9 cellular contexts compared by ENCODE assay signal in the genomic region with DNA sequence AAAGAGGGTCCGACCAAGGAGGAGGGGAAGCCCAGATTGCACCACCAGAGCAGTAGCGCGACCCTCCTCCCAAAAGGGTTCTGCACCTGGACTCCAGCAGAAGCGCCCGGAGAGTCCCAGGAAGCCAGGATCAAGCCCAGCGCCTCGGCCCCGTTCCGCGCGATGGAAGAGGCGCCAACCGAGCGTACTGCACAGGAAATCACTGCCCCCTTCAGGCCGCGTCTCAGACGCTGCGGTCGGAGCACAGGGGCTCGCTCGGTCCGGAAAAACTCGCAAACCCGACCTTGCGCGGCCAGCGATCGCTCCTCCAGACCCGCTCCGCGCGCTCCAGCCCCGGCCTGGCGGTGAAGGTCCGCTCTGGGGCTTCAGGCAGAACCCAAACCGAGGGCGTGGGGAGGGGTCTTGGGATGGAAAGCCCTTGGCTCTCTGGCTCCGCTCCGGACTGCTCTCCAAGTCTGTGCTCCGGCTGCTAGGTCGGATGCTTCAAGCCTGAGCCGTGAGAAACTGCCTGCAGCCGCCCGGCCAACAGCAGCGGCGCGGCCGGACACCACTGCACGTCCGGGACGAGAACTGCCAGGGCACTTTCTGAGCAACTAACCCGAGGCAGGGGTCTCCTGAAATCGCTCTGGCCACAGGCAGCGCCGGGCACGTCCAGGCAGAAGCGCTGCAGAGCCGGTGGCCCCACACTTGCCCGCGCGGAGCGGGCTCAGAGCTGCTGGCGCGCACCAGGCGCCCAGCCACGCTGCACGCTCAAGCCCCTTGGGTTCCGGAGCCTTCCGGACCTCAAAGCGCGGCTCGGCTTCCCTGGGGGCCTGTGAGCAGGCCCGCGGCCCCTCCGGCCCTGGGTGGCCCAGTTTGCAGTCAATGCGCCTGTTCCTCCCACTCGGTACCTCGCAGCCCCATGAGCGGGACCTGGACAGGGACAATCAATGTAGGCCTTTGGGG. TPM values are rescaled to one million over a fixed set of nuclear protein-coding genes. Genes with fewer than 3 reads are reported as not detected.
DNase-seq lines count a peak whose midpoint lies in the region; FAIRE-seq and TF ChIP-seq lines count a peak whose summit lies in the region.
"Had no signal": no experiment of that assay in that cellular context is flagged by ENCODE, and none has a peak within 500 bp of the region (broad histone marks: within the 10 kb centered on the region; RNA-seq: fewer than 3 reads in every experiment).

No MANE protein-coding gene starts in this region.

- TF ChIP-seq CTCF in AG09319 (IDR thresholded peaks at IDR 0.05; ENCODE audit: low read depth, low read length) (peak; percentile 56), type B pancreatic cell (conservative IDR thresholded peaks at IDR 0.05) (peak; percentile 83)

- H3K27me3 Mint-ChIP-seq in type B pancreatic cell, result peaks cover 80% of the 10 kb centered on the region

- no peak overlapping the region for H3K4me2 ChIP-seq in Karpas-422 (ENCODE audit: low read depth, low read length, poor library complexity, severe bottlenecking)
- H3K4me2 ChIP-seq: KMS-11 had no signal

- H3K27ac ChIP-seq in caudate nucleus (ENCODE audit: low read depth, low read length) (no peak overlapping the region), Karpas-422 (ENCODE audit: low read length) (no peak overlapping the region)
- H3K27ac ChIP-seq: KMS-11 had no signal

- no peaks in the 10 kb centered on the region for H3K36me3 ChIP-seq in Karpas-422 (ENCODE audit: insufficient read depth, low read length)

- no peaks in the 10 kb centered on the region for H3K4me1 ChIP-seq in Karpas-422 (ENCODE audit: low read length)

- H3K9ac ChIP-seq in Karpas-422 (ENCODE audit: low read length), result no peak overlapping the region
- H3K9ac ChIP-seq: KMS-11 had no signal

- peaks cover 10% of the 10 kb centered on the region for H3K4me1 Mint-ChIP-seq in type B pancreatic cell (ENCODE audit: unreplicated experiment)

- H3K27me3 ChIP-seq in Karpas-422 (ENCODE audit: low read length), result no peaks in the 10 kb centered on the region

- FAIRE-seq in GM12891 (lab: Jason Lieb, UNC), result peak; percentile 80

- H3K9me3 Mint-ChIP-seq in type B pancreatic cell, result no peaks in the 10 kb centered on the region

- no peaks in the 10 kb centered on the region for H4K20me1 ChIP-seq in Karpas-422 (ENCODE audit: insufficient read depth, low read depth, low read length)

- H3K27ac Mint-ChIP-seq in type B pancreatic cell, result no peak overlapping the region

- TF ChIP-seq POLR2A in GM12891 (IDR thresholded peaks at IDR 0.05; ENCODE audit: low read depth, low read length), result no peak

- H3K4me3 Mint-ChIP-seq in type B pancreatic cell, result peak overlapping the region; percentile 84

- H2AFZ ChIP-seq in Karpas-422 (ENCODE audit: low read length), result no peak overlapping the region

- no peaks in the 10 kb centered on the region for H3K79me2 ChIP-seq in Karpas-422 (ENCODE audit: low read length)

- no peaks in the 10 kb centered on the region for H3K9me3 ChIP-seq in Karpas-422 (ENCODE audit: low read length)

- H3K9me2 ChIP-seq in Karpas-422 (replicated peaks; ENCODE audit: insufficient read depth, low read length), result no peaks in the 10 kb centered on the region

- H3K4me3 ChIP-seq in Karpas-422 (ENCODE audit: low read length), result no peak overlapping the region

- H3K36me3 Mint-ChIP-seq in type B pancreatic cell, result no peaks in the 10 kb centered on the region

- DNase-seq in AG09319 (ENCODE audit: extremely low read depth, low read depth) (peak; percentile 4), GM12891 (ENCODE audit: insufficient read length, low spot score) (peak; percentile 65), NCI-H345 (lab: John Stamatoyannopoulos, UW) (peak; percentile 87), caudate nucleus (lab: John Stamatoyannopoulos, UW) (peak in 39 of 61 donors; percentile 2 to 82 (median 25)), kidney glomerular epithelial cell (lab: John Stamatoyannopoulos, UW) (peak; percentile 38), type B pancreatic cell (ENCODE audit: extremely low spot score, unreplicated experiment) (peak; percentile 82), Karpas-422 (no peak)
- no peak for DNase-seq in NK-92 treated with Interleukin-12 subunit alpha and Interleukin-12 subunit beta, amount 100 ng/mL, for 24 hours (lab: John Stamatoyannopoulos, UW)

TF ChIP-seq in GM12891, 5 proteins besides CTCF, POLR2A, EP300 and RAD21:
- no peak for TF ChIP-seq POLR2AphosphoS5 (IDR thresholded peaks at IDR 0.05; ENCODE audit: low read depth, low read length)
- no peak for TF ChIP-seq SPI1 (IDR thresholded peaks at IDR 0.05; ENCODE audit: low read depth, low read length)
- TF ChIP-seq TAF1 (IDR thresholded peaks at IDR 0.05; ENCODE audit: low read depth, low read length), result no peak
- no peak for TF ChIP-seq PAX5 (IDR thresholded peaks at IDR 0.05; ENCODE audit: insufficient read depth, low read length, severe bottlenecking)
- TF ChIP-seq POU2F2 (IDR thresholded peaks at IDR 0.05; ENCODE audit: low read depth, low read length), result no peak
TF ChIP-seq in GM12891: peak in this region for 0.

RNA-seq across cellular contexts. Expression of a gene that starts 1.3 kb away (rescaled TPM):
- polyA plus RNA-seq in GM12891 (2012; ENCODE audit: low read depth, missing spikeins), result 0.01 TPM
- 6.3 and 6.4 TPM in 2 replicates for total RNA-seq in type B pancreatic cell (ENCODE audit: low replicate concordance)
- 0.30 and 2.5 TPM in 2 replicates for total RNA-seq in Karpas-422 (2014; rRNA removed; shearing (Covaris generic); ENCODE audit: low replicate concordance)

Comparison
In these comparisons a context has a peak if more than half of its experiments do, and no peak if none do; other contexts are left out.
1. DNase-seq: peak in AG09319 (single experiment), GM12891 (single experiment), NCI-H345 (single experiment), caudate nucleus (39 of 61), kidney glomerular epithelial cell (single experiment) and type B pancreatic cell (single experiment); none in NK-92 treated with Interleukin-12 subunit alpha and Interleukin-12 subunit beta, amount 100 ng/mL, for 24 hours (single experiment) and Karpas-422 (single experiment).